1 cellular context compared by ENCODE assay signal in genomic region chrX:13103914-13104274, GRCh38.
TF ChIP-seq lines count a peak whose summit lies in the region.

No MANE protein-coding gene starts in this region.

TF ChIP-seq in K562, 482 proteins besides CTCF, POLR2A, EP300 and RAD21 (continued from another document and continues in another):
- TF ChIP-seq AFF1 (IDR thresholded peaks at IDR 0.05; ENCODE audit: low read depth in 1 of 2, partially characterized antibody in 2 of 2) (no peak), MAX (CRISPR knock-in tag; IDR thresholded peaks at IDR 0.05) (no peak), ZBTB34 (CRISPR knock-in tag; IDR thresholded peaks at IDR 0.05) (peak; percentile 54; the same call in 1 of the 2 replicates), GTF3C2 (IDR thresholded peaks at IDR 0.05; ENCODE audit: borderline replicate concordance, extremely low read depth, insufficient read length) (no peak), SMAD3 (CRISPR knock-in tag; conservative IDR thresholded peaks at IDR 0.05) (peak; percentile 92), DACH1 (IDR thresholded peaks at IDR 0.05; ENCODE audit: partially characterized antibody) (no peak), DPF2 (IDR thresholded peaks at IDR 0.05) (no peak), ZNF184 (CRISPR knock-in tag; IDR thresholded peaks at IDR 0.05) (no peak), ZNF668 (CRISPR knock-in tag; IDR thresholded peaks at IDR 0.05) (peak; percentile 77), NRF1 (conservative IDR thresholded peaks at IDR 0.05 in 1 of 2, IDR thresholded peaks at IDR 0.05 in 1 of 2) (no peak), ZNF79 (CRISPR knock-in tag; IDR thresholded peaks at IDR 0.05; ENCODE audit: low read depth) (peak; percentile 75), ZNF583 (CRISPR knock-in tag; IDR thresholded peaks at IDR 0.05) (peak; percentile 89), MECOM (CRISPR knock-in tag; IDR thresholded peaks at IDR 0.05) (peak; percentile 88), NFATC3 (IDR thresholded peaks at IDR 0.05) (no peak), PTRF (tag; IDR thresholded peaks at IDR 0.05) (peak; percentile 92), NELFE (IDR thresholded peaks at IDR 0.05; ENCODE audit: insufficient read depth, insufficient read length) (no peak), SMARCA4 (IDR thresholded peaks at IDR 0.05) (no peak), NFIX (CRISPR knock-in tag; IDR thresholded peaks at IDR 0.05; ENCODE audit: low read depth) (no peak), ZNF589 (CRISPR knock-in tag; IDR thresholded peaks at IDR 0.05; ENCODE audit: low read depth) (peak; percentile 71; the same call in 1 of the 2 replicates), NCOR1 (IDR thresholded peaks at IDR 0.05) (no peak), ESRRA (IDR thresholded peaks at IDR 0.05; ENCODE audit: borderline replicate concordance, low read depth) (no peak), GATA2 (CRISPR knock-in tag; IDR thresholded peaks at IDR 0.05) (no peak), SAFB2 (IDR thresholded peaks at IDR 0.05; ENCODE audit: borderline replicate concordance, low read depth, low read length, severe bottlenecking) (no peak), ZNF551 (CRISPR knock-in tag; IDR thresholded peaks at IDR 0.05) (no peak), RFX7 (CRISPR knock-in tag; IDR thresholded peaks at IDR 0.05) (no peak), CHAMP1 (IDR thresholded peaks at IDR 0.05) (no peak), VEZF1 (CRISPR knock-in tag; IDR thresholded peaks at IDR 0.05) (no peak), GTF2A2 (tag; IDR thresholded peaks at IDR 0.05) (peak; percentile 71), SRSF9 (IDR thresholded peaks at IDR 0.05; ENCODE audit: borderline replicate concordance, low read depth, low read length) (no peak), ZNF507 (tag; conservative IDR thresholded peaks at IDR 0.05) (no peak), ASH1L (IDR thresholded peaks at IDR 0.05; ENCODE audit: borderline replicate concordance, low read depth, partially characterized antibody) (no peak), TRIM25 (IDR thresholded peaks at IDR 0.05; ENCODE audit: borderline replicate concordance) (no peak), CHD1 (IDR thresholded peaks at IDR 0.05; ENCODE audit: low read length) (no peak), ZBTB1 (CRISPR knock-in tag; IDR thresholded peaks at IDR 0.05; ENCODE audit: borderline replicate concordance, low read depth) (no peak), TGIF2 (CRISPR knock-in tag; IDR thresholded peaks at IDR 0.05) (no peak), ZNF436 (CRISPR knock-in tag; IDR thresholded peaks at IDR 0.05) (no peak), DMBX1 (CRISPR knock-in tag; IDR thresholded peaks at IDR 0.05; ENCODE audit: borderline replicate concordance) (peak; percentile 96), ZHX1 (conservative IDR thresholded peaks at IDR 0.05; ENCODE audit: low read length) (no peak), ZNF282 (CRISPR knock-in tag; IDR thresholded peaks at IDR 0.05) (no peak), ZNF76 (CRISPR knock-in tag; IDR thresholded peaks at IDR 0.05; ENCODE audit: borderline replicate concordance) (0 out of 2 replicates have a peak, but pooled peaks have one; percentile 73), ZNF586 (CRISPR knock-in tag; conservative IDR thresholded peaks at IDR 0.05) (no peak), FOXP1 (CRISPR knock-in tag; IDR thresholded peaks at IDR 0.05) (no peak), RFX1 (IDR thresholded peaks at IDR 0.05) (no peak), HDAC2 (IDR thresholded peaks at IDR 0.05) (no peak), ZNF766 (CRISPR knock-in tag; conservative IDR thresholded peaks at IDR 0.05) (peak; percentile 80; the same call in 1 of the 2 replicates), STAT5B (CRISPR knock-in tag; IDR thresholded peaks at IDR 0.05) (peak; percentile 40; the same call in 1 of the 2 replicates)
